Comparison of ENCODE assay signal across 14 cellular contexts in the genomic region with DNA sequence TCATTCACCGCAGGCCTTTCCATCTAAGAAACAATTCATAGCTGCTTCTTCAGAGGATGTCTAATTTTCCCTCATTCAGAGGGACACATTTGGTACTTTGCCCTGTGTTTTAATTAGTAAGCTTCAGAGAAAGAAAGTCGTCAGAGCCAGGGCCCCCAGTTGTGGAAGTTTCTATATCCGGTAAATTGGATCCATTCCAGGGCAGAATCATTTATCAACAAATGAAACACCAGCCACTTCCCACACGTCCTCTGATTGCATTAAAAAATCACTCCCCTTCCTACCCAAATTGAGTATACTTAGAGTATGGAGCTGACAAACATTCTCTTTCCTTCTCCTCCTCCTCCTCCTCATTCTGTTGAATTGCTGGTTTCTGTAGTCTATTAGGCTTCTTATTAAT.
DNase-seq lines count a peak whose midpoint lies in the region; ATAC-seq and TF ChIP-seq lines count a peak whose summit lies in the region.
"Had no signal": no experiment of that assay in that cellular context is flagged by ENCODE, and none has a peak within 500 bp of the region (broad histone marks: within the 10 kb centered on the region; RNA-seq: fewer than 3 reads in every experiment).

No MANE protein-coding gene starts in this region.

- H3K36me3 ChIP-seq in right atrium auricular region, result no peaks in the 10 kb centered on the region
- H3K36me3 ChIP-seq in upper lobe of right lung, result no peaks in the 10 kb centered on the region
- H3K36me3 ChIP-seq: colonic mucosa, upper lobe of left lung had no signal

- CTCF ChIA-PET in activated B cell treated with CpG ODN at 0.5 μM for 24 hours (lab: Charles Lee), result interaction anchor here (1.0 to 1.8 kb wide), 5 partner anchors 9 to 62 kb away, joined by 3 to 5 read pairs (median 3); no protein-coding TSS in a partner anchor

- H3K4me3 ChIP-seq in right atrium auricular region (peak overlapping the region; percentile 19 to 22), right cardiac atrium (ENCODE audit: low read length) (no peak overlapping the region), upper lobe of right lung (peak overlapping the region; percentile 38)
- H3K4me3 ChIP-seq: colonic mucosa had no signal

- H3K4me1 ChIP-seq in right atrium auricular region (peaks cover 0 to 8% of the 10 kb centered on the region in 2 donors), right cardiac atrium (ENCODE audit: control insufficient read depth, insufficient read depth, low read length) (no peaks in the 10 kb centered on the region), upper lobe of right lung (no peaks in the 10 kb centered on the region)
- H3K4me1 ChIP-seq: colonic mucosa had no signal

- H3K4me1 Mint-ChIP-seq in activated B cell treated with CpG ODN at 0.5 μM for 24 hours, result peaks cover 59% of the 10 kb centered on the region
- H3K4me1 Mint-ChIP-seq: H9 had no signal

- no peak for ATAC-seq in right cardiac atrium
- ATAC-seq in HG03064 (IDR thresholded peaks at IDR 0.05; ENCODE audit: low read depth, unreplicated experiment), result peak; percentile 8
- no peak for ATAC-seq in activated B cell treated with CpG ODN at 0.5 μM for 24 hours (ENCODE audit: low read depth)
- ATAC-seq in upper lobe of right lung, result no peak
- ATAC-seq: activated CD8-positive, alpha-beta T cell treated with anti-CD3 and anti-CD28 coated beads for 36 hours had no signal

- no peaks in the 10 kb centered on the region for H3K27me3 ChIP-seq in right atrium auricular region
- H3K27me3 ChIP-seq in right cardiac atrium (ENCODE audit: control insufficient read depth, insufficient read depth), result no peaks in the 10 kb centered on the region
- no peaks in the 10 kb centered on the region for H3K27me3 ChIP-seq in upper lobe of right lung
- H3K27me3 ChIP-seq: colonic mucosa, upper lobe of left lung had no signal

- no peaks in the 10 kb centered on the region for H3K36me3 Mint-ChIP-seq in activated B cell treated with CpG ODN at 0.5 μM for 24 hours (ENCODE audit: low read depth)
- H3K36me3 Mint-ChIP-seq: activated naive CD8-positive, alpha-beta T cell treated with anti-CD3 and anti-CD28 coated beads, Interleukin-2, amount 10 ng/mL, durations not matched to agents 7 days and 5 days had no signal

- no peak for DNase-seq in right atrium auricular region (ENCODE audit: low spot score)
- no peak for DNase-seq in right cardiac atrium
- DNase-seq in activated B cell treated with CpG ODN at 0.5 μM for 24 hours, result no peak
- DNase-seq in upper lobe of right lung, result no peak
- DNase-seq in HuH-7.5 (ENCODE audit: low spot score), result no peak
- no peak for DNase-seq in NCI-H1092 treated with DMSO at 0.1 percent for 48 hours (lab: John Stamatoyannopoulos, UW)
- DNase-seq in amniotic stem cell (lab: John Stamatoyannopoulos, UW), result no peak
- DNase-seq: activated CD8-positive, alpha-beta T cell treated with anti-CD3 and anti-CD28 coated beads for 36 hours; activated naive CD8-positive, alpha-beta T cell treated with anti-CD3 and anti-CD28 coated beads, Interleukin-2, amount 10 ng/mL, durations not matched to agents 7 days and 5 days; colonic mucosa; H9; NCI-H1436; upper lobe of left lung had no signal

- H3K9me3 ChIP-seq in right atrium auricular region (no peaks in the 10 kb centered on the region), right cardiac atrium (ENCODE audit: control insufficient read depth, low read length) (no peaks in the 10 kb centered on the region), upper lobe of right lung (no peaks in the 10 kb centered on the region)
- H3K9me3 ChIP-seq: colonic mucosa, upper lobe of left lung had no signal

- TF ChIP-seq CTCF in right atrium auricular region (IDR thresholded peaks at IDR 0.05), result no peak
- TF ChIP-seq CTCF in activated B cell treated with CpG ODN at 0.5 μM for 24 hours (IDR thresholded peaks at IDR 0.05), result no peak
- TF ChIP-seq CTCF in upper lobe of right lung (IDR thresholded peaks at IDR 0.05), result no peak

- no peaks in the 10 kb centered on the region for H3K9me3 Mint-ChIP-seq in activated B cell treated with CpG ODN at 0.5 μM for 24 hours
- H3K9me3 Mint-ChIP-seq: activated CD8-positive, alpha-beta T cell treated with anti-CD3 and anti-CD28 coated beads for 36 hours; activated naive CD8-positive, alpha-beta T cell treated with anti-CD3 and anti-CD28 coated beads, Interleukin-2, amount 10 ng/mL, durations not matched to agents 7 days and 5 days; H9 had no signal

- intact Hi-C loops in right cardiac atrium (cut with DNase I) (no loop called here), activated B cell treated with CpG ODN at 0.5 μM for 24 hours (cut with micrococcal nuclease) (loop anchor here (2.0 kb wide), 2 partner anchors 45 to 65 kb away; no protein-coding TSS in a partner anchor), upper lobe of right lung (cut with DNase I) (no loop called here)

- peak overlapping the region; percentile 83 for H3K4me3 Mint-ChIP-seq in activated B cell treated with CpG ODN at 0.5 μM for 24 hours
- H3K4me3 Mint-ChIP-seq: activated CD8-positive, alpha-beta T cell treated with anti-CD3 and anti-CD28 coated beads for 36 hours; H9 had no signal

- H3K27ac Mint-ChIP-seq in activated B cell treated with CpG ODN at 0.5 μM for 24 hours, result peak overlapping the region; percentile 86
- H3K27ac Mint-ChIP-seq: activated CD8-positive, alpha-beta T cell treated with anti-CD3 and anti-CD28 coated beads for 36 hours; activated naive CD8-positive, alpha-beta T cell treated with anti-CD3 and anti-CD28 coated beads, Interleukin-2, amount 10 ng/mL, durations not matched to agents 7 days and 5 days; H9 had no signal

- H3K27ac ChIP-seq in right atrium auricular region (no peak overlapping the region), right cardiac atrium (ENCODE audit: low read length) (no peak overlapping the region), upper lobe of right lung (no peak overlapping the region)
- H3K27ac ChIP-seq: colonic mucosa, upper lobe of left lung had no signal

- no peaks in the 10 kb centered on the region for H3K27me3 Mint-ChIP-seq in activated B cell treated with CpG ODN at 0.5 μM for 24 hours

- POLR2A ChIA-PET in activated B cell treated with CpG ODN at 0.5 μM for 24 hours (lab: Charles Lee), result interaction anchor here (0.5 to 0.8 kb wide), 2 partner anchors 49 to 336 kb away, joined by 3 to 7 read pairs; no protein-coding TSS in a partner anchor

- 15% methylated on average over 4 of the region's 4 CpGs for WGBS in right cardiac atrium
